11 cellular contexts compared by ENCODE assay signal in the genomic region with DNA sequence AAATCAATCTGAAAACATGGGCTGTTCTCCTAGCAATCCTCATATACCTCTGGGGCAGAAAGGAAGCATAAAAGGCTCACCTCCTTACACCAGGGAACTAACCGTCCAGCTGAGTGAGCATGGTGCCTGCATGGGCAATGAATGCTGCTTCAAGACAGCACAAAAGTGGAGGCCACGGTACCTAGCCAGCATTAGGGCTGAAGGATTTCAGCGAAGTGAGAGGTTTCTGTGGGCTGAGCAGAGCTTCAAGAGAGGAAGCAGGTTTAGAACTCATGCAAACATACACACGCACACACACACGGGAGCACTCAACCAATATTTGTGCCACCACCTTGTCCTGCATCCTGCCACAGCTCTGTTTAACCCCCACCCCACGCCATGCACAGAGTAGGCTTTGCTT.
"Had no signal": no experiment of that assay in that cellular context is flagged by ENCODE, and none has a peak within 500 bp of the region (broad histone marks: within the 10 kb centered on the region; RNA-seq: fewer than 3 reads in every experiment).

No MANE protein-coding gene starts in this region.

- H2AFZ ChIP-seq: GM23248, GM23338 had no signal

- DNase-seq: GM23248, GOT3, H7, H9, HCEC 1CT, HFFc6 had no signal

- H3K9ac ChIP-seq: GM23248 had no signal

- H3K4me3 ChIP-seq: GM23248, GM23338, HAP-1 had no signal

- H3K36me3 ChIP-seq: HAP-1 had no signal

- H3K27ac ChIP-seq: GM23248 had no signal

- H3K9me3 ChIP-seq: HAP-1 had no signal

- FAIRE-seq: H1, H54 had no signal

- H3K4me2 ChIP-seq: GM23338 had no signal

- ATAC-seq: GM23338, HCT116 had no signal

- H3K4me1 ChIP-seq: HAP-1 had no signal
